8 cellular contexts compared by ENCODE assay signal in the genomic region with DNA sequence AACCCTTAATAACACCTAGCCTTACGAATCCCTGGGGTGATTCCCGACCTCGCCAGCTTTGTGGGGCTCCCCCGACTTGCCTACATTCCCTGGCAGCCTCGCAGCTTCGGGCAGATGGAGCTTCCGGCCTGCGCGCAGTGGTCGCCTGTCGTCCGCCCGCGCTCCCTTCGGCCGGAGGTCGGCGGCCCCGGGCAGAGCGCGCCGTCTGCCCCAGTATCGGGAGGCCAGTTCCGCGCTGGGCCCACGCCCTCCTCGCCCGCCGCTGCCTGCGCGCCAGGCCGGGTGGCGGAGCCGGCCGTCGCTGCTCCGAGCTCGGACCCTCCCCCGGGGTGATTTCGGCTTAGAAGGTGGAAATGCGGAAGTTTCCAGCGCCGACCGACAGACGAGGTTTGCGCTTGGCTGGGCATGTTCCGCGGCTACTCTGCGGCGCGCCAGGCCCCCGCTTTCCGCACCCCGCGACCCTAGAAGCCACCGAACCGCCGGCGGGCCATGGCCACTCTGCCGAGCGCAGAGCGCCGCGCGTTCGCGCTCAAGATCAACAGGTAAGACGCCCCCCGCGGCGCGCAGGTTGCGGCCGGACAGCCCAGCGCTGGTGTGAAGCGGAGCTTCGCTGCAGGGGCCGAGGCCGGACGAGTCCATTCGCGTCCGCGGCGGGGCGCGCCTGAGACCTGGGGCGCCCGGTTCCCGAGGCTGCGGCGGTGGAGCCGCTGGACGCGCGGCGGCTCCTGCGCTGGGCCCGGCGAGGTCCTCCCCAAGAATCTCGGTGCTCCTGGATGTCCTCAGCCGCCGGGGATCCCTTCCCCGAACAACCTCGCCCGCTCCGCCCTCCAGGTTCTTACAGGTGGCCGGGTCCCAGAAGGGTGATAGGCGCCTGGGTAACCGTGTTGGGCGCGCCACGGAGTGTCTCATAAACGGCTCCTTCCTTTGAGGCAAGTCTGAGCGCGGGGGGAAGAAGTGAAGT. TPM values are rescaled to one million over a fixed set of nuclear protein-coding genes. Genes with fewer than 3 reads are reported as not detected.
DNase-seq lines count a peak whose midpoint lies in the region; ATAC-seq and TF ChIP-seq lines count a peak whose summit lies in the region.

A gene (plus strand): TSS at position 378 of the 961 bp plus-strand sequence. CDS start 112 bp downstream, at position 490.

- CTCF ChIA-PET in activated CD8-positive, alpha-beta memory T cell treated with anti-CD3 and anti-CD28 coated beads, Interleukin-2, amount 10 ng/mL, durations not matched to agents 7 days and 5 days (lab: Charles Lee), result interaction anchor here (0.8 to 4.7 kb wide), 17 partner anchors 9 to 84 kb away, joined by 3 to 43 read pairs (median 7); no protein-coding TSS in a partner anchor

- peak within 1 kb of the TSS; percentile 74 to 86 for H3K27ac ChIP-seq in esophagus (ENCODE audit: low read depth in 2 of 2, low read length in 1 of 2)
- peak within 1 kb of the TSS; percentile 46 for H3K27ac ChIP-seq in subcutaneous abdominal adipose tissue (ENCODE audit: low read depth, low read length)

- no peaks in the 10 kb centered on the region for H3K27me3 Mint-ChIP-seq in activated CD8-positive, alpha-beta memory T cell treated with anti-CD3 and anti-CD28 coated beads, Interleukin-2, amount 10 ng/mL, durations not matched to agents 7 days and 5 days
- peaks cover 45% of the 10 kb centered on the region for H3K27me3 Mint-ChIP-seq in nephron (ENCODE audit: low read depth)

- H3K36me3 ChIP-seq in esophagus (ENCODE audit: control insufficient read depth in 2 of 2, insufficient read depth in 2 of 2, low read length in 1 of 2) (no peaks in the 10 kb centered on the region), subcutaneous abdominal adipose tissue (ENCODE audit: control insufficient read depth in 5 of 5, insufficient read depth in 5 of 5, low read length in 5 of 5) (no peaks in the 10 kb centered on the region)

- WGBS in esophagus, 2 donors, result 0 to 1% methylated on average over 116 of the region's 116 CpGs

- peak; percentile 14 for DNase-seq in NCI-H2171 (lab: John Stamatoyannopoulos, UW)
- peak; percentile 82 for DNase-seq in activated CD8-positive, alpha-beta memory T cell treated with anti-CD3 and anti-CD28 coated beads, Interleukin-2, amount 10 ng/mL, durations not matched to agents 7 days and 5 days
- no peak for DNase-seq in HT-29 (ENCODE audit: low spot score)

- H3K9ac ChIP-seq in subcutaneous abdominal adipose tissue (ENCODE audit: low read length in 5 of 5), result peak within 1 kb of the TSS in 4 of 5 donors; percentile 62 to 82 (median 75)

- ATAC-seq in GM18502 (IDR thresholded peaks at IDR 0.05; ENCODE audit: poor library complexity, unreplicated experiment) (peak; percentile 82), HG02759 (IDR thresholded peaks at IDR 0.05; ENCODE audit: unreplicated experiment) (peak; percentile 87)
- peak; percentile 88 for ATAC-seq in activated CD8-positive, alpha-beta memory T cell treated with anti-CD3 and anti-CD28 coated beads, Interleukin-2, amount 10 ng/mL, durations not matched to agents 7 days and 5 days

- H3K9me3 ChIP-seq in esophagus (ENCODE audit: control insufficient read depth in 2 of 2, insufficient read depth in 1 of 2, low read depth in 1 of 2, low read length in 1 of 2) (no peaks in the 10 kb centered on the region), subcutaneous abdominal adipose tissue (ENCODE audit: control insufficient read depth in 5 of 5, low read length in 5 of 5) (no peaks in the 10 kb centered on the region)

- peaks cover 27% of the 10 kb centered on the region for H3K36me3 Mint-ChIP-seq in activated CD8-positive, alpha-beta memory T cell treated with anti-CD3 and anti-CD28 coated beads, Interleukin-2, amount 10 ng/mL, durations not matched to agents 7 days and 5 days
- no peaks in the 10 kb centered on the region for H3K36me3 Mint-ChIP-seq in nephron (ENCODE audit: low read depth)

- H3K4me1 ChIP-seq in esophagus (ENCODE audit: control insufficient read depth in 2 of 2, insufficient read depth in 2 of 2, low read length in 1 of 2) (no peaks in the 10 kb centered on the region), subcutaneous abdominal adipose tissue (ENCODE audit: control insufficient read depth in 5 of 5, insufficient read depth in 5 of 5, low read length in 5 of 5) (peaks cover 0 to 64% (median 53%) of the 10 kb centered on the region in 5 donors)

- H3K9me3 Mint-ChIP-seq in activated CD8-positive, alpha-beta memory T cell treated with anti-CD3 and anti-CD28 coated beads, Interleukin-2, amount 10 ng/mL, durations not matched to agents 7 days and 5 days (ENCODE audit: low read depth), result no peaks in the 10 kb centered on the region
- no peaks in the 10 kb centered on the region for H3K9me3 Mint-ChIP-seq in nephron

- H3K27me3 ChIP-seq in esophagus (ENCODE audit: control insufficient read depth in 1 of 2, insufficient read depth in 2 of 2, low read length in 2 of 2) (no peaks in the 10 kb centered on the region), subcutaneous abdominal adipose tissue (ENCODE audit: control insufficient read depth in 5 of 5, insufficient read depth in 4 of 5, low read length in 5 of 5) (no peaks in the 10 kb centered on the region)

- peaks cover 40% of the 10 kb centered on the region for H3K4me1 Mint-ChIP-seq in activated CD8-positive, alpha-beta memory T cell treated with anti-CD3 and anti-CD28 coated beads, Interleukin-2, amount 10 ng/mL, durations not matched to agents 7 days and 5 days
- peaks cover 4% of the 10 kb centered on the region for H3K4me1 Mint-ChIP-seq in nephron

- peak within 1 kb of the TSS; percentile 85 for H3K27ac Mint-ChIP-seq in activated CD8-positive, alpha-beta memory T cell treated with anti-CD3 and anti-CD28 coated beads, Interleukin-2, amount 10 ng/mL, durations not matched to agents 7 days and 5 days
- peak within 1 kb of the TSS; percentile 48 to 91 (median 57) for H3K27ac Mint-ChIP-seq in nephron

- H3K4me3 ChIP-seq in esophagus (ENCODE audit: low read depth in 1 of 2, low read length in 2 of 2) (peak within 1 kb of the TSS; percentile 63 to 76), subcutaneous abdominal adipose tissue (ENCODE audit: low read depth in 1 of 5, low read length in 5 of 5) (peak within 1 kb of the TSS; percentile 69 to 89 (median 81))

- H3K4me3 Mint-ChIP-seq in activated CD8-positive, alpha-beta memory T cell treated with anti-CD3 and anti-CD28 coated beads, Interleukin-2, amount 10 ng/mL, durations not matched to agents 7 days and 5 days, result peak within 1 kb of the TSS; percentile 77
- peak within 1 kb of the TSS; percentile 75 to 80 (median 77) for H3K4me3 Mint-ChIP-seq in nephron

- TF ChIP-seq CTCF in nephron (IDR thresholded peaks at IDR 0.05; ENCODE audit: unreplicated experiment in 3 of 3), result peak in 2 of 3 experiments; percentile 18 to 43

RNA-seq across cellular contexts. Expression of the gene that starts here (rescaled TPM):
- total RNA-seq in activated CD8-positive, alpha-beta memory T cell treated with anti-CD3 and anti-CD28 coated beads, Interleukin-2, amount 10 ng/mL, durations not matched to agents 7 days and 5 days, result 100 to 1,000 TPM; 374 to 389 TPM
- polyA plus RNA-seq in esophagus, result 1 to 10 TPM; 3.6 to 5.1 TPM
- not detected in 2 replicates for total RNA-seq in HT-29 (2014; rRNA removed; shearing (Covaris generic))

Comparison
In these comparisons a context has a peak if more than half of its experiments do, and no peak if none do; other contexts are left out.
1. RNA of the gene that starts here (total RNA-seq): 374 to 389 TPM in activated CD8-positive, alpha-beta memory T cell treated with anti-CD3 and anti-CD28 coated beads, Interleukin-2, amount 10 ng/mL, durations not matched to agents 7 days and 5 days; not detected in HT-29; every median in the first group is over 100 times any median in the second.
2. Peak in every context shown above with its lines, with median percentiles within 50 percentile points of each other: ATAC-seq.